Comparison of ENCODE assay signal across 1 cellular context in the genomic region with DNA sequence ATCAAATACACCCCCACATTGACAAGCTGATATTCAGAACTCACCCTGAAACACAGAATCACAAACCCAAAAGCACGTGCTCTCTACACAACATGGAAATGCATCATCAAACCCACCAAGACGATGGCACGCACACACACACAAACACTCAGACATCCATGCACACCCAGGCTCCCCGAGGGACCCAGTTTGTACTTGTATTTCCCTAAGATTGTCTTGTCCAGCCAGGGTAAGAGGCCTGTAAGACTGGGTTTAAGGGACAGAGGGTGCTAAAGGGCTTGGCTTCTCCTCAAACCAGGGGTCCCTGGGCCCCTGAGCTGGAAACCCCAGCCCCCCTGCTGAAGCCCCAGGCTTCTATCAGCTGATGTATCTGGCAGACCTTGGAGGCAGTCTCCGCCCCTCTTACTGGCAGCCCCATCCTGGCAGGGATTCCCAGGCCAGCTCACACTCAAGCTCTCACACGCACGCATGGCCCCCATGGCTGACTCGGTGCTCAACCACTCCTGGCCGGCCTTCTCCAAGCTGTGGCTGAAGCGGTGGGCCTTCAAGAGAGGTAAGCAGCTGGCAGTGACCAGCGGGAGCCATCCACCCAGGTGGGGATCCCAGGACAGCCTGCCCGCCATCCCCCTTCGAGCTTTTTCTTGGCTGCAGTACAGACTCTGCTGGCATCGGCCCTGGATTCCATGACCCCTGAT.
TF ChIP-seq lines count a peak whose summit lies in the region.

No MANE protein-coding gene starts in this region.

TF ChIP-seq in SK-N-SH, 30 proteins besides CTCF, POLR2A, EP300 and RAD21 (continued from another document):
- TF ChIP-seq REST (IDR thresholded peaks at IDR 0.05; ENCODE audit: low read depth, low read length), result no peak
TF ChIP-seq in SK-N-SH: peak in this region for 0.
